1 cellular context compared by ENCODE assay signal in genomic region chr6:116156405-116157326, GRCh38.
TF ChIP-seq lines count a peak whose summit lies in the region.

No MANE protein-coding gene starts in this region.

TF ChIP-seq in K562, 482 proteins besides CTCF, POLR2A, EP300 and RAD21 (continued from another document and continues in another):
- peak; percentile 16 for TF ChIP-seq E2F8 (IDR thresholded peaks at IDR 0.05; ENCODE audit: low read depth, partially characterized antibody)
- no peak for TF ChIP-seq THAP12 (CRISPR knock-in tag; IDR thresholded peaks at IDR 0.05)
- no peak for TF ChIP-seq SRSF7 (optimal IDR thresholded peaks at IDR 0.05; ENCODE audit: low read depth, low read length)
- peak; percentile 29 for TF ChIP-seq HDAC3 (IDR thresholded peaks at IDR 0.05; ENCODE audit: borderline replicate concordance, partially characterized antibody)
- no peak for TF ChIP-seq ZBTB43 (CRISPR knock-in tag; IDR thresholded peaks at IDR 0.05)
- no peak; a peak in 1 of 4 replicates for TF ChIP-seq RCOR1 (IDR thresholded peaks at IDR 0.05; ENCODE audit: borderline replicate concordance in 1 of 2, low read depth in 2 of 2, low read length in 2 of 2)
- TF ChIP-seq RAD51 (IDR thresholded peaks at IDR 0.05; ENCODE audit: borderline replicate concordance, low read depth): no peak
- TF ChIP-seq GTF2E2 (tag; IDR thresholded peaks at IDR 0.05): no peak
- TF ChIP-seq MIER1 (IDR thresholded peaks at IDR 0.05; ENCODE audit: low read depth): no peak
- TF ChIP-seq ARHGAP35 (IDR thresholded peaks at IDR 0.05; ENCODE audit: partially characterized antibody): no peak
- TF ChIP-seq ATF6 (CRISPR knock-in tag; IDR thresholded peaks at IDR 0.05): no peak
- TF ChIP-seq ZNF584 (CRISPR knock-in tag; IDR thresholded peaks at IDR 0.05; ENCODE audit: low read depth): no peak
- TF ChIP-seq LARP7 (IDR thresholded peaks at IDR 0.05): no peak
- TF ChIP-seq ELK3 (CRISPR knock-in tag; IDR thresholded peaks at IDR 0.05): no peak
- peak; percentile 70 for TF ChIP-seq ZNF512 (tag; IDR thresholded peaks at IDR 0.05)
- TF ChIP-seq SMAD4 (CRISPR knock-in tag; conservative IDR thresholded peaks at IDR 0.05): 0 out of 2 replicates have a peak, but pooled peaks have one; percentile 27
- no peak for TF ChIP-seq NEUROD1 (IDR thresholded peaks at IDR 0.05; ENCODE audit: borderline replicate concordance, low read depth, low read length, partially characterized antibody)
- no peak for TF ChIP-seq KDM5B (IDR thresholded peaks at IDR 0.05; ENCODE audit: insufficient replicate concordance, low read depth, low read length)
- TF ChIP-seq ZNF444 (CRISPR knock-in tag; IDR thresholded peaks at IDR 0.05): no peak
- TF ChIP-seq HINFP (tag; conservative IDR thresholded peaks at IDR 0.05; ENCODE audit: low read depth): no peak
- no peak for TF ChIP-seq BCL6 (CRISPR knock-in tag; IDR thresholded peaks at IDR 0.05)
- no peak for TF ChIP-seq ZNF407 (IDR thresholded peaks at IDR 0.05; ENCODE audit: low read depth)
- no peak for TF ChIP-seq GTF3C2 (IDR thresholded peaks at IDR 0.05; ENCODE audit: borderline replicate concordance, extremely low read depth, insufficient read length)
- TF ChIP-seq ARID3B (CRISPR knock-in tag; IDR thresholded peaks at IDR 0.05; ENCODE audit: borderline replicate concordance): no peak
- TF ChIP-seq XRCC5 (IDR thresholded peaks at IDR 0.05; ENCODE audit: low read depth, low read length): no peak
- no peak for TF ChIP-seq BMI1 (IDR thresholded peaks at IDR 0.05; ENCODE audit: low read length)
